ENCODE assay signal across 8 cellular contexts in the genomic region with DNA sequence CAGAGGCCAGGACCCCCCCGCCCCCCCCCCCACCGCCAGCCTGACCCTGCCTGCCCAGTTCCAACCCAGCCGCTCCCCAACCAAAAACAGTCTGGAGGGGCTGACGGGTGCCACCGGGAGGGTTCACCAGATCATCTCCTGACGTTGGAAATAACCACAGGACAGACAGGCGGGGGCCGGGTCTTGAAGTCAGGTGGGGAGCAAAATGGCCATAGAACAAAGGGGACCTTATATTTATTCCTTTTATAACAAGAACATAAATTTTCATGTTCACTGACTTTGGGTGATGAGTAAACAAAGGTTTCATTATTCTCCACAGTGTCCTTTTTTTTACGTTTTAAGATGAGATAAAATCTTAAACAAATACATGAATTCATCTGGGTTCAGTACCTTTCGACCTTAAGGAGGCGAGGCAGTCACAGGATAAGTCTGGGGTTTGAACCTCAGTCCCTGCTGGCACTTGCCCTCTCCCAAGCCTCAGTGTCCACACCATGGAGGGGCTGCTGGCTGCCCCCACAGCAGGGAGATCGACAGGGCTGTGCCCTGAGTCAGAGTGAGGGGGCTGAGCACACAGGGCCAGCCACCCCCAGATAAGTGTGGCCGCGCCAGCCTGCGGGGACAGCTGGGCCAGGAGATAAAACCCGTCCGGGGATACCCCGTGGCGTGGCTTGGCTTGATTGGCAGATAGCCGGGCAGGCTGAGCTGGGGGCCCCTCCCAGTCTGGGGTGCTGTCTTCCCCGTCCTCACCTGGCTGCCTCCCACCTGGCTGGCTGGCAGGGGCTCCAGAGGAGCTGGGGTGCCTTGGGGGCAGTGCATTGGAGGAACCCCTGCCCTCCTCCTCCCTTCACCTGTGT. TPM values are rescaled to one million over a fixed set of nuclear protein-coding genes. Genes with fewer than 3 reads are reported as not detected.
A peak's percentile ranks its signal among the peaks of the same experiment; 100 is the strongest.
DNase-seq lines count a peak whose midpoint lies in the region; ATAC-seq and TF ChIP-seq lines count a peak whose summit lies in the region.

No MANE protein-coding gene starts in this region.

- H3K27me3 Mint-ChIP-seq in activated CD4-positive, alpha-beta memory T cell treated with anti-CD3 and anti-CD28 coated beads for 36 hours, result no peaks in the 10 kb centered on the region

- WGBS in heart right ventricle, 2 donors, result 66 to 70% methylated on average over 21 of the region's 21 CpGs

- peaks cover 74% of the 10 kb centered on the region for H3K36me3 Mint-ChIP-seq in activated CD4-positive, alpha-beta memory T cell treated with anti-CD3 and anti-CD28 coated beads for 36 hours

- H3K36me3 ChIP-seq in heart right ventricle (peaks cover 0 to 25% (median 0%) of the 10 kb centered on the region in 9 donors), uterus (no peaks in the 10 kb centered on the region)

- H3K4me1 Mint-ChIP-seq in activated CD4-positive, alpha-beta memory T cell treated with anti-CD3 and anti-CD28 coated beads for 36 hours (ENCODE audit: low read depth), result peaks cover 66% of the 10 kb centered on the region

- peak overlapping the region; percentile 90 for H3K27ac Mint-ChIP-seq in activated CD4-positive, alpha-beta memory T cell treated with anti-CD3 and anti-CD28 coated beads for 36 hours

- POLR2A ChIA-PET in activated CD4-positive, alpha-beta memory T cell treated with anti-CD3 and anti-CD28 coated beads for 36 hours (lab: Charles Lee), result interaction anchor here (0.8 to 3.6 kb wide), 5 partner anchors 11 to 21 kb away, joined by 3 to 25 read pairs (median 20); a partner anchor contains a TSS

- H3K4me3 ChIP-seq in heart right ventricle, result peak overlapping the region in 7 of 10 donors; percentile 15 to 40 (median 32)
- peak overlapping the region; percentile 16 to 28 for H3K4me3 ChIP-seq in uterus

- ATAC-seq in heart right ventricle (no peak), Right ventricle myocardium superior (ENCODE audit: poor library complexity) (no peak), left colon (peak; percentile 1)

- peak overlapping the region; percentile 61 for H3K4me3 Mint-ChIP-seq in activated CD4-positive, alpha-beta memory T cell treated with anti-CD3 and anti-CD28 coated beads for 36 hours

- H3K9me3 Mint-ChIP-seq in activated CD4-positive, alpha-beta memory T cell treated with anti-CD3 and anti-CD28 coated beads for 36 hours, result no peaks in the 10 kb centered on the region

- peak overlapping the region in 8 of 10 donors; percentile 8 to 96 (median 60) for H3K27ac ChIP-seq in heart right ventricle
- no peak overlapping the region for H3K27ac ChIP-seq in uterus

- TF ChIP-seq POLR2A in uterus (IDR thresholded peaks at IDR 0.05), result no peak

- peaks cover 4 to 71% (median 27%) of the 10 kb centered on the region in 9 donors for H3K4me1 ChIP-seq in heart right ventricle
- H3K4me1 ChIP-seq in uterus, result no peaks in the 10 kb centered on the region

- TF ChIP-seq CTCF in heart right ventricle (IDR thresholded peaks at IDR 0.05) (no peak), uterus (IDR thresholded peaks at IDR 0.05) (no peak), GM20000 (IDR thresholded peaks at IDR 0.05; ENCODE audit: extremely low read depth, missing control alignments) (no peak)

- CTCF ChIA-PET in activated CD4-positive, alpha-beta memory T cell treated with anti-CD3 and anti-CD28 coated beads for 36 hours (lab: Charles Lee), result interaction anchor here (1.0 to 8.8 kb wide), 4 partner anchors 17 to 86 kb away, joined by 3 to 224 read pairs (median 9); a partner anchor contains a TSS

- DNase-seq in heart right ventricle (no peak), Right ventricle myocardium superior (no peak), left colon (peak; percentile 49 to 59), uterus (no peak), Ammon's horn (ENCODE audit: low spot score) (no peak), GM20000 (ENCODE audit: low spot score) (no peak)
- DNase-seq in activated CD4-positive, alpha-beta memory T cell treated with anti-CD3 and anti-CD28 coated beads for 36 hours, result peak; percentile 42
- no peak for DNase-seq in activated CD8-positive, alpha-beta memory T cell treated with anti-CD3 and anti-CD28 coated beads for 24 hours

- intact Hi-C loops in heart right ventricle (cut with DNase I) (loop anchor here in 3 of 10 donors (5.0 to 10.0 kb wide), 2 partner anchors 51 to 53 kb away; no protein-coding TSS in a partner anchor), Right ventricle myocardium superior (cut with DNase I) (no loop called here), left colon (cut with DNase I, micrococcal nuclease) (no loop called here), uterus (cut with DNase I; ENCODE audit: low total_unique reads) (no loop called here)
- intact Hi-C loops in activated CD4-positive, alpha-beta memory T cell treated with anti-CD3 and anti-CD28 coated beads for 36 hours (cut with micrococcal nuclease), result loop anchor here (10.0 kb wide), 1 partner anchor 51 kb away; no protein-coding TSS in a partner anchor

- H3K27me3 ChIP-seq in heart right ventricle, result peaks cover 0 to 8% (median 0%) of the 10 kb centered on the region in 7 donors
- H3K27me3 ChIP-seq in uterus, result no peaks in the 10 kb centered on the region

- H3K9me3 ChIP-seq in heart right ventricle, result no peaks in the 10 kb centered on the region
- H3K9me3 ChIP-seq in uterus, result no peaks in the 10 kb centered on the region

RNA-seq across cellular contexts. Expression of a gene that starts 15.0 kb away (rescaled TPM):
- total RNA-seq in heart right ventricle (10 to 100 TPM in 2 of 10 donors, 1 to 10 TPM in 8; 1.2 to 15.3 (median 4.1) TPM), Right ventricle myocardium superior (3.9 TPM), left colon (10 to 100 TPM in 1 of 2 donors, 1 to 10 TPM in 1; 3.6 to 11.2 TPM), uterus (1 to 10 TPM in 2 of 4 donors, under 1 TPM in 1, not detected in 1; 0.88 to 2.0 (median 1.3) TPM)
- polyA plus RNA-seq in heart right ventricle, result 1 to 10 TPM; 3.5 to 4.7 TPM
- total RNA-seq in activated CD4-positive, alpha-beta memory T cell treated with anti-CD3 and anti-CD28 coated beads for 36 hours, result 100 to 1,000 TPM; 262 TPM

Comparison
In these comparisons a context has a peak if more than half of its experiments do, and no peak if none do; other contexts are left out.
1. DNase-seq: peak in activated CD4-positive, alpha-beta memory T cell treated with anti-CD3 and anti-CD28 coated beads for 36 hours (single experiment) and left colon (2 of 2); none in heart right ventricle (0 of 2), Right ventricle myocardium superior (single experiment), uterus (0 of 2), Ammon's horn (single experiment), activated CD8-positive, alpha-beta memory T cell treated with anti-CD3 and anti-CD28 coated beads for 24 hours (single experiment) and GM20000 (single experiment).
2. H3K27ac ChIP-seq: peak in heart right ventricle (8 of 10); none in uterus (0 of 2).
3. RNA of a gene that starts 15.0 kb away (total RNA-seq): 262 TPM in activated CD4-positive, alpha-beta memory T cell treated with anti-CD3 and anti-CD28 coated beads for 36 hours; 3.6 to 11.2 TPM in left colon, 1.2 to 15.3 TPM in heart right ventricle, 3.9 TPM in Right ventricle myocardium superior (single experiment) and 0.88 to 2.0 TPM in uterus; every median in the first group is over 10 times any median in the second.